14 cellular contexts compared by ENCODE assay signal in the genomic region with DNA sequence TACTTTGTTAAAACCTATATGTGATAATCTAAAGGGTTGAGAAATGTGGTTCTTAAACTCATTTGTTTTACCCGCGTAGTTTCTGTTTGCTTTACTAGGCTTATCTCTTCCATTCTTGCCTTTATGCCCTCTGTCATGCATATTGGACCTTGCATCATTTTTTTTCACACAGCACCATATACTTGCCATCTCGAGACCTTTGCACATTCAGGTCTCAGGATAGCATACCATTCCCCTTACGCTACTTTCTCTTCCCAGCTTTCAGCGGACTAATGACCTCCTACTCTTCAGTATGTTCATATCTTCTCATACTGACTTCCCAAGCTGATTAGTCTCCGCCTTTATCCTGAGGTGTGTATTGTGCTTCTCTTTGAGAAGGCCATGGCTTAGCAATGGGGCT.
"Had no signal": no experiment of that assay in that cellular context is flagged by ENCODE, and none has a peak within 500 bp of the region (broad histone marks: within the 10 kb centered on the region; RNA-seq: fewer than 3 reads in every experiment).

No MANE protein-coding gene starts in this region.

- H3K4me1 Mint-ChIP-seq: activated CD4-positive, alpha-beta T cell treated with anti-CD3 and anti-CD28 coated beads for 36 hours had no signal

- H3K9ac ChIP-seq: parathyroid adenoma had no signal

- H3K27ac ChIP-seq: colonic mucosa, parathyroid adenoma, spleen had no signal

- H2AFZ ChIP-seq: parathyroid adenoma had no signal

- H3K36me3 ChIP-seq: colonic mucosa had no signal

- H3K9me3 ChIP-seq: colonic mucosa, heart left ventricle, left ventricle myocardium inferior, right atrium auricular region, spleen had no signal

- H3K27me3 Mint-ChIP-seq: activated CD4-positive, alpha-beta T cell treated with anti-CD3 and anti-CD28 coated beads for 36 hours had no signal

- ATAC-seq: activated CD4-positive, alpha-beta T cell treated with anti-CD3 and anti-CD28 coated beads for 36 hours had no signal

- H3K4me3 Mint-ChIP-seq: activated CD4-positive, alpha-beta T cell treated with anti-CD3 and anti-CD28 coated beads for 36 hours had no signal

- H3K27me3 ChIP-seq: colonic mucosa, heart left ventricle, right atrium auricular region, spleen had no signal

- H3K4me1 ChIP-seq: colonic mucosa, parathyroid adenoma, spleen had no signal

- H3K79me2 ChIP-seq: parathyroid adenoma had no signal

- H3K27ac Mint-ChIP-seq: activated CD4-positive, alpha-beta T cell treated with anti-CD3 and anti-CD28 coated beads for 36 hours had no signal

- DNase-seq: activated CD4-positive, alpha-beta T cell treated with anti-CD3 and anti-CD28 coated beads for 36 hours; activated naive CD4-positive, alpha-beta T cell treated with Interleukin-2 at 50 U/mL for 16 hours; caudate nucleus; colonic mucosa; foreskin melanocyte; heart left ventricle; islet precursor cell; left ventricle myocardium inferior; spleen; stimulated activated CD4-positive, alpha-beta T cell treated with anti-CD3 and anti-CD28 coated beads, Interleukin-1b, Interleukin-23, amount 100 ng/mL, for 48 hours; stimulated activated naive CD4-positive, alpha-beta T cell; T1000 had no signal

- H3K4me3 ChIP-seq: colonic mucosa, heart left ventricle, left ventricle myocardium inferior, right atrium auricular region, spleen had no signal
